ENCODE assay signal across 9 cellular contexts in the genomic region with DNA sequence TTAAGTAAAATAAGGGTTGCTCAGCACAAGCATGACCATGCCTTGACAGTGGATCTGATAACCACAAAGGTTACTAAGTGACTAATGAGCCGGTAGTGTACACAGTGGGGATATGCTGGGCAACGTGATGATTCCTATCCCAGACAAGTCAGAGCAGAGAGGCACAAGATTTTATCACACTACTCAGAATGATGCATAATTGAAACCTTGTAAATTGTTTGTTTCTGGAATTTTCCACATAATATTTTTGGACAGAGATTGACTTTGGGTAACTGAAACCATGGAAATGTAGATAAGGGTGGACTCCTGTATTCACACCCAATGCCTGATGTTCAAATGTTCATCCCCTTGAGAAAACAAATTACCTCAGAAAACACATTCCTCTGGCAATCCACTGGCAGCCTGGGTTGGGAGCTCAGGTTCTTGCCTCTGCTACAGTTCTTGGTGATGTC. TPM values are rescaled to one million over a fixed set of nuclear protein-coding genes. Genes with fewer than 3 reads are reported as not detected.
A peak's percentile ranks its signal among the peaks of the same experiment; 100 is the strongest.
DNase-seq lines count a peak whose midpoint lies in the region; ATAC-seq and TF ChIP-seq lines count a peak whose summit lies in the region.
"Had no signal": no experiment of that assay in that cellular context is flagged by ENCODE, and none has a peak within 500 bp of the region (broad histone marks: within the 10 kb centered on the region; RNA-seq: fewer than 3 reads in every experiment).

No MANE protein-coding gene starts in this region.

- H3K4me1 ChIP-seq in BE2C: peaks cover 10% of the 10 kb centered on the region
- H3K4me1 ChIP-seq in OCI-LY7 (ENCODE audit: insufficient read depth, low read length, poor library complexity, severe bottlenecking): peaks cover 9% of the 10 kb centered on the region

- no peaks in the 10 kb centered on the region for H3K9me2 ChIP-seq in OCI-LY7 (ENCODE audit: insufficient read depth, low read length)

- no peak overlapping the region for H2AFZ ChIP-seq in OCI-LY7 (ENCODE audit: low read length)

- no peaks in the 10 kb centered on the region for H3K9me3 ChIP-seq in BE2C
- no peaks in the 10 kb centered on the region for H3K9me3 ChIP-seq in OCI-LY7 (ENCODE audit: low read length)

- BruUV-seq in OCI-LY7 (replicated peaks; lab: Mats Ljungman, UMichigan): no TSS peak

- POLR2A ChIA-PET in OCI-LY7 (lab: Charles Lee): interaction anchor here (1.7 kb wide), 1 partner anchor 48 kb away, joined by 3 read pairs; no protein-coding TSS in a partner anchor

- H3K36me3 ChIP-seq in BE2C (no peaks in the 10 kb centered on the region), OCI-LY7 (ENCODE audit: insufficient read depth, low read length) (no peaks in the 10 kb centered on the region)

- no peaks in the 10 kb centered on the region for H3K79me2 ChIP-seq in OCI-LY7 (ENCODE audit: insufficient read depth, low read depth, low read length)

- peak; percentile 44 for DNase-seq in BE2C
- peak; percentile 62 for DNase-seq in dermis blood vessel endothelial cell
- no peak for DNase-seq in NCI-H187 (lab: John Stamatoyannopoulos, UW)
- DNase-seq in OCI-LY7 (ENCODE audit: low spot score): no peak
- no peak for DNase-seq in cortex of kidney (lab: John Stamatoyannopoulos, UW)
- DNase-seq in GM10266 (ENCODE audit: extremely low spot score): no peak
- DNase-seq: activated naive CD8-positive, alpha-beta T cell treated with anti-CD3 and anti-CD28 coated beads, Interleukin-2, amount 10 ng/mL, durations not matched to agents 7 days and 5 days had no signal

- CTCF ChIA-PET in OCI-LY7 (lab: Charles Lee; ENCODE audit: unreplicated experiment): no interaction called here

- H4K20me1 ChIP-seq in OCI-LY7 (ENCODE audit: insufficient read depth, low read length): no peaks in the 10 kb centered on the region

- intact Hi-C loops in OCI-LY7 (cut with micrococcal nuclease; ENCODE audit: unreplicated experiment): no loop called here

- no peak overlapping the region for H3K4me2 ChIP-seq in OCI-LY7 (ENCODE audit: low read length)

- H3K27ac ChIP-seq in OCI-LY7 (ENCODE audit: low read depth, low read length, poor library complexity, severe bottlenecking): no peak overlapping the region

- no peaks in the 10 kb centered on the region for H3K27me3 ChIP-seq in BE2C

- peak; percentile 92 for ATAC-seq in GM19397 (IDR thresholded peaks at IDR 0.05; ENCODE audit: unreplicated experiment)
- peak; percentile 99 for ATAC-seq in HG03460 (IDR thresholded peaks at IDR 0.05; ENCODE audit: unreplicated experiment)

- H3K4me3 ChIP-seq in BE2C (ENCODE audit: low read depth, low read length) (no peak overlapping the region), OCI-LY7 (ENCODE audit: low read depth, low read length, poor library complexity, severe bottlenecking) (no peak overlapping the region)

- TF ChIP-seq CTCF in BE2C (IDR thresholded peaks at IDR 0.05; ENCODE audit: low read depth, low read length) (no peak), OCI-LY7 (conservative IDR thresholded peaks at IDR 0.05; ENCODE audit: low read length) (no peak), GM10266 (IDR thresholded peaks at IDR 0.05; ENCODE audit: control insufficient read depth, insufficient read depth, low read depth, missing control alignments) (no peak)

RNA-seq across cellular contexts. Expression of a gene that starts 16.2 kb away (rescaled TPM):
- 13.0 TPM for polyA plus RNA-seq in BE2C (2012; ENCODE audit: insufficient read depth, insufficient read length, low read depth)
- total RNA-seq in dermis blood vessel endothelial cell: 63.6 and 117 TPM in 2 replicates
- total RNA-seq in OCI-LY7 (2014; rRNA removed; shearing (Covaris generic)): 41.8 and 57.3 TPM in 2 replicates
- 54.0 and 69.4 TPM in 2 replicates for total RNA-seq in OCI-LY7 (2022)

RNA-seq across cellular contexts. Expression of a gene that starts 52.4 kb away (rescaled TPM):
- 0.80 TPM for polyA plus RNA-seq in BE2C (2012; ENCODE audit: insufficient read depth, insufficient read length, low read depth)
- total RNA-seq in dermis blood vessel endothelial cell (8.4 and 132 TPM in 2 replicates), OCI-LY7 (2022) (19.5 and 26.2 TPM in 2 replicates)
- total RNA-seq in OCI-LY7 (2014; rRNA removed; shearing (Covaris generic)): 29.3 and 35.6 TPM in 2 replicates

Comparison
In these comparisons a context has a peak if more than half of its experiments do, and no peak if none do; other contexts are left out.
1. DNase-seq: peak in BE2C (single experiment) and dermis blood vessel endothelial cell (single experiment); none in NCI-H187 (0 of 2), OCI-LY7 (single experiment), cortex of kidney (single experiment) and GM10266 (single experiment).